ENCODE assay signal across 1 cellular context in genomic region chr5:75614165-75614564, GRCh38.
TF ChIP-seq lines count a peak whose summit lies in the region.

No MANE protein-coding gene starts in this region.

TF ChIP-seq in HepG2, 621 proteins besides CTCF, POLR2A, EP300 and RAD21 (continued from another document):
- TF ChIP-seq ZSCAN31 (CRISPR knock-in tag; IDR thresholded peaks at IDR 0.05; ENCODE audit: low read depth) (no peak), ZNF672 (CRISPR knock-in tag; IDR thresholded peaks at IDR 0.05) (no peak), RNF2 (conservative IDR thresholded peaks at IDR 0.05; ENCODE audit: low read depth) (no peak), EED (CRISPR knock-in tag; IDR thresholded peaks at IDR 0.05) (no peak), U2AF1 (optimal IDR thresholded peaks at IDR 0.05; ENCODE audit: low read depth, low read length) (no peak), HNRNPK (IDR thresholded peaks at IDR 0.05; ENCODE audit: low read depth, low read length, poor library complexity, severe bottlenecking) (no peak), GRHL1 (CRISPR knock-in tag; conservative IDR thresholded peaks at IDR 0.05) (no peak)
